Comparison of ENCODE assay signal across 8 cellular contexts in the genomic region with DNA sequence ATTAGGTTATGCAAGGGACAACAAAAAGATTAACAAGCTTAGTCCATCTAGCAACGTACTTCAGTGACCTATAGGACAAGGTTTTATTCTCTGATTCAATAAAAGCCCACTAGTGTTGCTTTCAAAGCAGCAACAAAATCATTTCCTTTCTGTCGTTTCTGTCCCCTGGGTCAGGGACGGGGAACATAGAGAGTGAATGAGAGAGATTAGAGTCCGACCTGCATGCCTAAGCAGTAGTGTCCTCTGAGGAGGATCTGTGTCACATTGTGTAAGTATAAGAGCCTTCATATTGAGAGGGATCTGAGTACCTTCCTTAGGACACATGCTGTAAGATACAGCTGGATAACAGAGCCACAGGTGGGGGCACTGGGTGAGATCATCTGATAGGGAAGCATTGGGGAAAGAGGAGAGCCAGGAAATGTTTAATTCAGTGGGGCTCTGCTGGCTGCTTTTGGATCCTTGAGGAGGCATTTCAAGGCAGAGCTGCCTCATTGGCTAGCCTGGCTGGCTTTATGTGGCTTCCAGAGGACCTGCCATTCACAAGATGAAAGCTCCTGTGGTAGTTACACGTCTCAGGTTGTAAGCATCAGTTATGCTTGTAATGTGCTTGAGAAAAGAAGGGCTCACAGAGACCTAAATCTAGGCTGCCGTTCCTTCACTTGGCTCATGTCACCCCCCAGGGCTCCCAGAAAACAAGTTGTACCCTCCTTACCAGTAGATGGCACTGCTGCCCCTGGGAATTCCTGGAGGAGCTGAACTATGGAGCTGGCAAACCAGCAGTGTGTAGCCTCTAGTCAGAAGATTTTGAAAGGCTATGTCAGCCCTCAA. TPM values are rescaled to one million over a fixed set of nuclear protein-coding genes. Genes with fewer than 3 reads are reported as not detected.
DNase-seq lines count a peak whose midpoint lies in the region; ATAC-seq and TF ChIP-seq lines count a peak whose summit lies in the region.

No MANE protein-coding gene starts in this region.

- no peaks in the 10 kb centered on the region for H3K36me3 Mint-ChIP-seq in activated naive CD8-positive, alpha-beta T cell treated with anti-CD3 and anti-CD28 coated beads, Interleukin-2, amount 50 U/mL, for 24 hours (ENCODE audit: low read depth)

- no peaks in the 10 kb centered on the region for H3K9me3 ChIP-seq in HEK293 (ENCODE audit: control insufficient read depth, insufficient read depth, low read depth, low read length)
- H3K9me3 ChIP-seq in cardiac muscle cell (ENCODE audit: low read depth) = no peaks in the 10 kb centered on the region

- H3K27ac ChIP-seq in HEK293 (ENCODE audit: extremely low read depth, low read depth, low read length) (no peak overlapping the region), cardiac muscle cell (no peak overlapping the region)

- ATAC-seq in activated naive CD8-positive, alpha-beta T cell treated with anti-CD3 and anti-CD28 coated beads, Interleukin-2, amount 50 U/mL, for 24 hours = peak; percentile 15
- ATAC-seq in GM18502 (IDR thresholded peaks at IDR 0.05; ENCODE audit: poor library complexity, unreplicated experiment) (no peak), GM18520 (IDR thresholded peaks at IDR 0.05; ENCODE audit: unreplicated experiment) (no peak)

- peaks cover 43% of the 10 kb centered on the region for H3K27me3 Mint-ChIP-seq in activated naive CD8-positive, alpha-beta T cell treated with anti-CD3 and anti-CD28 coated beads, Interleukin-2, amount 50 U/mL, for 24 hours

- POLR2A ChIA-PET in HEK293 (lab: Yijun Ruan, JAX) = no interaction called here

- no peaks in the 10 kb centered on the region for H3K9me3 Mint-ChIP-seq in activated naive CD8-positive, alpha-beta T cell treated with anti-CD3 and anti-CD28 coated beads, Interleukin-2, amount 50 U/mL, for 24 hours

- TF ChIP-seq CTCF in HEK293 (tag by site-specific recombination; IDR thresholded peaks at IDR 0.05) = peak; percentile 62
- peak; percentile 82 for TF ChIP-seq CTCF in cardiac muscle cell (IDR thresholded peaks at IDR 0.05; ENCODE audit: low read depth, low read length)

- DNase-seq in ELF-1 (ENCODE audit: low read depth, low spot score) (peak; percentile 83), NCI-H2171 treated with DMSO at 0.1 percent for 48 hours (lab: John Stamatoyannopoulos, UW) (peak; percentile 82), cardiac muscle cell (ENCODE audit: low read depth in 1 of 2, low spot score in 1 of 2) (peak; percentile 85 to 86), pulmonary artery endothelial cell (ENCODE audit: low read depth, low spot score) (peak; percentile 20)
- peak; percentile 42 for DNase-seq in activated naive CD8-positive, alpha-beta T cell treated with anti-CD3 and anti-CD28 coated beads, Interleukin-2, amount 50 U/mL, for 24 hours

- no peak overlapping the region for H3K4me3 Mint-ChIP-seq in activated naive CD8-positive, alpha-beta T cell treated with anti-CD3 and anti-CD28 coated beads, Interleukin-2, amount 50 U/mL, for 24 hours

- CTCF ChIA-PET in HEK293 (lab: Yijun Ruan, JAX) = interaction anchor here (0.5 to 6.2 kb wide), 28 partner anchors 13 to 539 kb away, joined by 3 to 62 read pairs (median 4); no protein-coding TSS in a partner anchor

- no peak overlapping the region for H3K4me3 ChIP-seq in HEK293 (ENCODE audit: low read depth, low read length)
- no peak overlapping the region for H3K4me3 ChIP-seq in cardiac muscle cell

- H3K4me1 ChIP-seq in HEK293 (ENCODE audit: control insufficient read depth, insufficient read depth, low read length) (no peaks in the 10 kb centered on the region), cardiac muscle cell (ENCODE audit: low read depth) (peaks cover 5% of the 10 kb centered on the region)

- no peak overlapping the region for H3K27ac Mint-ChIP-seq in activated naive CD8-positive, alpha-beta T cell treated with anti-CD3 and anti-CD28 coated beads, Interleukin-2, amount 50 U/mL, for 24 hours

- peaks cover 43% of the 10 kb centered on the region for H3K27me3 ChIP-seq in cardiac muscle cell

- H3K4me1 Mint-ChIP-seq in activated naive CD8-positive, alpha-beta T cell treated with anti-CD3 and anti-CD28 coated beads, Interleukin-2, amount 50 U/mL, for 24 hours = peaks cover 3% of the 10 kb centered on the region

- peaks cover 0 to 3% of the 10 kb centered on the region in 2 experiments; a peak in 1 of 3 replicates for H3K36me3 ChIP-seq in HEK293 (ENCODE audit: control insufficient read depth in 2 of 2, insufficient read depth in 1 of 2, low read length in 2 of 2)
- H3K36me3 ChIP-seq in cardiac muscle cell = no peaks in the 10 kb centered on the region

TF ChIP-seq in HEK293, 187 proteins besides CTCF, POLR2A, EP300 and RAD21 (continues in another document):
- TF ChIP-seq, protein P1, sequence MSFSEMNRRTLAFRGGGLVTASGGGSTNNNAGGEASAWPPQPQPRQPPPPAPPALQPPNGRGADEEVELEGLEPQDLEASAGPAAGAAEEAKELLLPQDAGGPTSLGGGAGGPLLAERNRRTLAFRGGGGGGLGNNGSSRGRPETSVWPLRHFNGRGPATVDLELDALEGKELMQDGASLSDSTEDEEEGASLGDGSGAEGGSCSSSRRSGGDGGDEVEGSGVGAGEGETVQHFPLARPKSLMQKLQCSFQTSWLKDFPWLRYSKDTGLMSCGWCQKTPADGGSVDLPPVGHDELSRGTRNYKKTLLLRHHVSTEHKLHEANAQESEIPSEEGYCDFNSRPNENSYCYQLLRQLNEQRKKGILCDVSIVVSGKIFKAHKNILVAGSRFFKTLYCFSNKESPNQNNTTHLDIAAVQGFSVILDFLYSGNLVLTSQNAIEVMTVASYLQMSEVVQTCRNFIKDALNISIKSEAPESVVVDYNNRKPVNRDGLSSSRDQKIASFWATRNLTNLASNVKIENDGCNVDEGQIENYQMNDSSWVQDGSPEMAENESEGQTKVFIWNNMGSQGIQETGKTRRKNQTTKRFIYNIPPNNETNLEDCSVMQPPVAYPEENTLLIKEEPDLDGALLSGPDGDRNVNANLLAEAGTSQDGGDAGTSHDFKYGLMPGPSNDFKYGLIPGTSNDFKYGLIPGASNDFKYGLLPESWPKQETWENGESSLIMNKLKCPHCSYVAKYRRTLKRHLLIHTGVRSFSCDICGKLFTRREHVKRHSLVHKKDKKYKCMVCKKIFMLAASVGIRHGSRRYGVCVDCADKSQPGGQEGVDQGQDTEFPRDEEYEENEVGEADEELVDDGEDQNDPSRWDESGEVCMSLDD (tag by site-specific recombination; IDR thresholded peaks at IDR 0.05) = no peak
- TF ChIP-seq ZNF155 (tag by site-specific recombination; IDR thresholded peaks at IDR 0.05) (no peak), ZNF416 (tag by site-specific recombination; IDR thresholded peaks at IDR 0.05) (no peak), ZNF10 (tag by site-specific recombination; IDR thresholded peaks at IDR 0.05) (no peak), GLIS1 (tag by site-specific recombination; IDR thresholded peaks at IDR 0.05) (peak; percentile 86), ZNF23 (tag by site-specific recombination; IDR thresholded peaks at IDR 0.05; ENCODE audit: borderline replicate concordance) (no peak), ZBTB1 (tag by site-specific recombination; IDR thresholded peaks at IDR 0.05) (no peak), ZNF19 (tag by site-specific recombination; IDR thresholded peaks at IDR 0.05; ENCODE audit: low read depth) (no peak), ZNF654 (tag by site-specific recombination; IDR thresholded peaks at IDR 0.05; ENCODE audit: low read depth) (peak; percentile 92), ZFHX2 (tag by site-specific recombination; conservative IDR thresholded peaks at IDR 0.05) (no peak)
- TF ChIP-seq, protein P2, sequence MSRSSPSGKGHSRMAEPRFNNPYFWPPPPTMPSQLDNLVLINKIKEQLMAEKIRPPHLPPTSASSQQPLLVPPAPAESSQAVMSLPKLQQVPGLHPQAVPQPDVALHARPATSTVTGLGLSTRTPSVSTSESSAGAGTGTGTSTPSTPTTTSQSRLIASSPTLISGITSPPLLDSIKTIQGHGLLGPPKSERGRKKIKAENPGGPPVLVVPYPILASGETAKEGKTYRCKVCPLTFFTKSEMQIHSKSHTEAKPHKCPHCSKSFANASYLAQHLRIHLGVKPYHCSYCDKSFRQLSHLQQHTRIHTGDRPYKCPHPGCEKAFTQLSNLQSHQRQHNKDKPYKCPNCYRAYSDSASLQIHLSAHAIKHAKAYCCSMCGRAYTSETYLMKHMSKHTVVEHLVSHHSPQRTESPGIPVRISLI (tag by site-specific recombination; IDR thresholded peaks at IDR 0.05) = no peak

RNA-seq across cellular contexts. Expression of a gene that starts 2.7 kb away (rescaled TPM):
- total RNA-seq in cardiac muscle cell (0.49 and 1.6 TPM in 2 replicates), pulmonary artery endothelial cell (0.14 and 0.40 TPM in 2 replicates)
- polyA plus RNA-seq in cardiac muscle cell = 0.06 and 1.0 TPM in 2 replicates

Comparison
In these comparisons a context has a peak if more than half of its experiments do, and no peak if none do; other contexts are left out.
1. DNase-seq: peak in every context shown above with its lines; median percentile 86 in cardiac muscle cell; 83 in ELF-1; 82 in NCI-H2171 treated with DMSO at 0.1 percent for 48 hours; 42 in activated naive CD8-positive, alpha-beta T cell treated with anti-CD3 and anti-CD28 coated beads, Interleukin-2, amount 50 U/mL, for 24 hours; 20 in pulmonary artery endothelial cell.